1 cellular context compared by ENCODE assay signal in genomic region chr12:26818636-26819035, GRCh38.
TF ChIP-seq lines count a peak whose summit lies in the region.

No MANE protein-coding gene starts in this region.

TF ChIP-seq in HepG2, 621 proteins besides CTCF, POLR2A, EP300 and RAD21 (continued from another document):
- TF ChIP-seq ZEB1 (IDR thresholded peaks at IDR 0.05; ENCODE audit: insufficient replicate concordance, low read depth) (no peak), ZNF678 (CRISPR knock-in tag; IDR thresholded peaks at IDR 0.05) (no peak), SOX13 (IDR thresholded peaks at IDR 0.05) (no peak), SOX13 (CRISPR knock-in tag; conservative IDR thresholded peaks at IDR 0.05 in 1 of 2, IDR thresholded peaks at IDR 0.05 in 1 of 2) (peak in 1 of 2 experiments; percentile 37; a peak in 1 of 4 replicates)
